In the genomic region with DNA sequence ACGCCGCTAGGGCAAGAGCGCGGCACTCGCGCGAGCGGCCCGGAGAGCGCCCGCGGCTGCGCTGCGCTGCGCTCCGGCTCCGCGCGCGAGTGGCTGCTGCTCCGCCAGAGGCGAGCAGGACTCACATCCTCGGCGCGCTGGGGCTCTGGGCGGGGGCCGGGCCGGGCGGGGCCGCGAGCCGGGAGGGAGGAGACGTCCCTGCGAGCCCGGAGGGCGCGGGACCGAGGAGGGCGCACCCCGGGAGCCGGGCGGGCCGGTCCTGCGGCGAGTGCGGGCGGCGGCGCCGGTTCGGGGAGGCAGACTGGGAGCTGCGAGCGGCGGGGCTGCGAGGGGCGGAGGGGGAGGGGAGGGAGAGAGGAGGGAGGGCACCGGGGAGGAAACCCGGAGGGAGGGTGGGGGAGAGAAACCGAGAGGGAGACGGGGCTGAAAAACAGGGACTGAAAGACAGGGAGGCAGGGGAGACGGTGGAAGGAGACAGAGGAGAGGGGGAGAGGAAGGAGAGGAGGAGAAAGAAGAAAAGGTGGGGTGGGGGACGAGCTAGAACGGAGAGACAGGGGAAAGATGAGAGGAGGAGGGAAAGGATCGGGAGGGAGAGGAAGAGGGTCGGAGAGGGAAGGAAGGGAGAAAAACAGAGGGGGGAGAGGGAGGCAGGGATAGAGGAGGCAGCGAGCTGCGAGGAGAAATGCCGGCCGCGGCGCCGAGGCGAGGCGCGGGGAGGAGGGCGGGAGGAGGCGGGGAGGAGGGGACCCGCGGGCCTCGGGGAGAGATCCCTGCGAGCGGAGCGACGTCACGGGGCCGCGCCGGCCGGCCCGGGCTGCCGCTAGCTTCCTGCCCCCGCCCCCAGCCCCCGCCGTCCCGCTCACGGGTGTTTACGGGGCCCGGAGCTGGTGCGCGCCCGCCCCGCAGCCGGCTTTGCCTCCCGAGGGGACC, we compare ENCODE assay signal across 8 cellular contexts. TPM values are rescaled to one million over a fixed set of nuclear protein-coding genes. Genes with fewer than 3 reads are reported as not detected.
DNase-seq lines count a peak whose midpoint lies in the region; ATAC-seq and TF ChIP-seq lines count a peak whose summit lies in the region.

TSS of gene CAMK2N1 (minus strand) at position 684 of the 930 bp plus-strand sequence. CDS start 831 bp downstream, outside the sequence.

- ATAC-seq in right cardiac atrium = peak; percentile 87
- no peak for ATAC-seq in HG03280 (IDR thresholded peaks at IDR 0.05; ENCODE audit: unreplicated experiment)
- ATAC-seq in GM19463 (IDR thresholded peaks at IDR 0.05; ENCODE audit: unreplicated experiment) = no peak

- H3K27me3 ChIP-seq in HAP-1 (ENCODE audit: low read depth) = peaks cover 11% of the 10 kb centered on the region; the same call in 1 of the 2 replicates
- no peaks in the 10 kb centered on the region for H3K27me3 ChIP-seq in right cardiac atrium (ENCODE audit: control insufficient read depth, insufficient read depth)

- H3K9me3 ChIP-seq in HAP-1 (no peaks in the 10 kb centered on the region), right cardiac atrium (ENCODE audit: control insufficient read depth, low read length) (no peaks in the 10 kb centered on the region)

- under 1% methylated on average over 103 of the region's 104 CpGs for WGBS in right cardiac atrium

- H3K4me1 ChIP-seq in HAP-1 = no peaks in the 10 kb centered on the region
- H3K4me1 ChIP-seq in right cardiac atrium (ENCODE audit: control insufficient read depth, insufficient read depth, low read length) = no peaks in the 10 kb centered on the region

- TF ChIP-seq CTCF in astrocyte of the cerebellum (IDR thresholded peaks at IDR 0.05; ENCODE audit: low read depth, low read length, missing control alignments) = no peak

- intact Hi-C loops in right cardiac atrium (cut with DNase I) (loop anchor here in 1 of 4 donors (10.0 kb wide), 1 partner anchor 101 kb away; no protein-coding TSS in a partner anchor), posterior cingulate gyrus (cut with DNase I) (loop anchor here (5.0 kb wide), 1 partner anchor 38 kb away; no protein-coding TSS in a partner anchor)

- peak within 1 kb of the TSS; percentile 52 for H3K4me3 ChIP-seq in HAP-1
- peak within 1 kb of the TSS; percentile 87 for H3K4me3 ChIP-seq in astrocyte of the cerebellum (ENCODE audit: low read depth, low read length)
- H3K4me3 ChIP-seq in right cardiac atrium (ENCODE audit: low read length) = peak within 1 kb of the TSS; percentile 64

- no peaks in the 10 kb centered on the region for H3K36me3 ChIP-seq in HAP-1 (replicated peaks)

- DNase-seq in 8988T = peak; percentile 60
- DNase-seq in HAP-1 (ENCODE audit: low spot score in 2 of 2) = peak; percentile 77 to 92
- peak; percentile 35 to 54 (median 45) for DNase-seq in T-helper 1 cell
- DNase-seq in astrocyte of the cerebellum (ENCODE audit: low read depth) = no peak
- DNase-seq in right cardiac atrium = peak; percentile 73 to 92 (median 92)
- DNase-seq in posterior cingulate gyrus = peak; percentile 77 to 97 (median 86)

- in situ Hi-C loops in HAP-1 (cut with MboI; ENCODE audit: low sequenced_read_pairs) (no loop called here), astrocyte of the cerebellum (cut with HindIII; ENCODE audit: low sequenced_read_pairs) (no loop called here)

- peak within 1 kb of the TSS; percentile 22 for H3K27ac ChIP-seq in right cardiac atrium (ENCODE audit: low read length)

RNA-seq across cellular contexts. Expression of gene CAMK2N1, which starts in this region (rescaled TPM):
- 10 to 100 TPM; 15.6 to 28.5 (median 15.8) TPM for total RNA-seq in right cardiac atrium
- 16.0 TPM for polyA plus RNA-seq in right cardiac atrium

Comparison
In these comparisons a context has a peak if more than half of its experiments do, and no peak if none do; other contexts are left out.
1. ATAC-seq: peak in right cardiac atrium (2 of 2); none in HG03280 (single experiment) and GM19463 (single experiment).
2. Peak in every context shown above with its lines, with median percentiles within 50 percentile points of each other: H3K4me3 ChIP-seq.